7 cellular contexts compared by ENCODE assay signal in the genomic region with DNA sequence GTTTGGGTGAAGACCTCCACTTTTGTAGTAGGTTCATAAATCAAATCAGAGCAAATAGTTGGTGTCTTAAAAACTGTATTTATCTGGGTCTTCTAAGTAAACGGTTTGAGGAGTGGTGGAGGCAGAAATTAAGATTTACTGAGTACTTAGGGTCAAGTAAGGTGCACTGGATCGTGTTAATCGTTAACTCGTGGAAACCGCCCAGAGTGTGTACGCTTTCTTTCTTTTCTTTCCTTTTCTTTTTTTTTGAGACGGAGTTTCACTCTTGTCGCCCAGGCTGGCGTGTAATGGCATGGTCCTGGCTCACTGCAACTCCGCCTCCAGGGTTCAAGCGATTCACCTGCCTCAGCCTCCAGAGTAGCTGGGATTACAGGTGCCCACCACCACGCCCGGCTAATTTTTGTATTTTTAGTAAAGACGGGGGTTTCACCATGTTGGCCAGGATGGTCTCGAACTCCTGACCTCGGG. TPM values are rescaled to one million over a fixed set of nuclear protein-coding genes. Genes with fewer than 3 reads are reported as not detected.
DNase-seq lines count a peak whose midpoint lies in the region; ATAC-seq, FAIRE-seq and TF ChIP-seq lines count a peak whose summit lies in the region.
"Not testable (repeated sequence)": the region's sequence is repeated elsewhere in the genome, so short reads cannot be mapped to it uniquely, and the experiment has no call there.
"Had no signal": no experiment of that assay in that cellular context is flagged by ENCODE, and none has a peak within 500 bp of the region (broad histone marks: within the 10 kb centered on the region; RNA-seq: fewer than 3 reads in every experiment).

No MANE protein-coding gene starts in this region.

- H2BK120ac ChIP-seq in H1 (replicated peaks; ENCODE audit: low read depth, low read length) = not testable (repeated sequence)

- peaks cover 28% of the 10 kb centered on the region for H3K4me1 Mint-ChIP-seq in activated CD8-positive, alpha-beta T cell treated with anti-CD3 and anti-CD28 coated beads, Interleukin-2, amount 10 ng/mL, durations not matched to agents 7 days and 5 days (ENCODE audit: low read depth)

- H2BK15ac ChIP-seq in H1 (ENCODE audit: low read length) = not testable (repeated sequence)

- not testable (repeated sequence) for H3K27ac Mint-ChIP-seq in activated CD8-positive, alpha-beta T cell treated with anti-CD3 and anti-CD28 coated beads, Interleukin-2, amount 10 ng/mL, durations not matched to agents 7 days and 5 days

- TF ChIP-seq CTCF in AG10803 (conservative IDR thresholded peaks at IDR 0.05; ENCODE audit: low read length); H1 (IDR thresholded peaks at IDR 0.05; ENCODE audit: control extremely low read depth in 1 of 3, insufficient read depth in 1 of 3, low read depth in 1 of 3, low read length in 3 of 3); left lung (IDR thresholded peaks at IDR 0.05): not testable (repeated sequence)

- 73% methylated on average over 15 of the region's 16 CpGs; no CpG with 5 or more reads in 1 of the 2 experiments for WGBS in H1 (ENCODE audit: extremely low coverage in 1 of 2, insufficient coverage in 1 of 2, insufficient read length in 1 of 2, insufficient replicate concordance in 2 of 2, low coverage in 1 of 2, low lambda C conversion rate in 2 of 2, missing lambda C conversion rate in 1 of 2), 2 experiments

- H2BK5ac ChIP-seq in H1 (ENCODE audit: low read depth, low read length) = not testable (repeated sequence)

- not testable (repeated sequence) for H3K27me3 ChIP-seq in H1 (replicated peaks in 1 of 4; ENCODE audit: control insufficient read depth in 3 of 4, extremely low read depth in 1 of 4, insufficient read depth in 3 of 4, low read length in 3 of 4); left lung; rectal smooth muscle tissue (ENCODE audit: control insufficient read depth, insufficient read depth, low read length)

- not testable (repeated sequence) for H3K9me3 ChIP-seq in H1 (ENCODE audit: insufficient read depth in 2 of 2, low read depth in 1 of 2, low read length in 1 of 2); left lung

- not testable (repeated sequence) for DNase-seq in AG10803 (ENCODE audit: low read depth); Jurkat, Clone E6-1 (ENCODE audit: low read depth, low spot score); activated CD8-positive, alpha-beta T cell treated with anti-CD3 and anti-CD28 coated beads, Interleukin-2, amount 10 ng/mL, durations not matched to agents 7 days and 5 days; H1 (ENCODE audit: low read depth in 1 of 2, low spot score in 2 of 2); left lung

- H3K4me3 ChIP-seq in AG10803 (ENCODE audit: low read length) = peak overlapping the region; percentile 93
- peak overlapping the region; percentile 94 for H3K4me3 ChIP-seq in Jurkat, Clone E6-1 (ENCODE audit: low read length)
- H3K4me3 ChIP-seq in H1 (ENCODE audit: extremely low read depth in 1 of 4, insufficient read depth in 2 of 4, low read depth in 3 of 4, low read length in 4 of 4) = peak overlapping the region; percentile 83 to 98 (median 98)
- H3K4me3 ChIP-seq in left lung = peak overlapping the region; percentile 77 to 91
- H3K4me3 ChIP-seq in rectal smooth muscle tissue (ENCODE audit: low read length) = peak overlapping the region; percentile 54

- not testable (repeated sequence) for H3K4me1 ChIP-seq in H1 (replicated peaks in 1 of 4; ENCODE audit: control insufficient read depth in 3 of 4, insufficient read depth in 4 of 4, low read length in 3 of 4); rectal smooth muscle tissue (ENCODE audit: control insufficient read depth, insufficient read depth, low read length)
- peaks cover 3 to 21% of the 10 kb centered on the region in 2 donors for H3K4me1 ChIP-seq in left lung

- H3K4me3 Mint-ChIP-seq in activated CD8-positive, alpha-beta T cell treated with anti-CD3 and anti-CD28 coated beads, Interleukin-2, amount 10 ng/mL, durations not matched to agents 7 days and 5 days = peak overlapping the region; percentile 99

- not testable (repeated sequence) for H2BK12ac ChIP-seq in H1 (ENCODE audit: low read depth, low read length)

- not testable (repeated sequence) for H3K14ac ChIP-seq in H1 (ENCODE audit: insufficient read length)

- TF ChIP-seq EP300 in H1 (IDR thresholded peaks at IDR 0.05; ENCODE audit: borderline replicate concordance in 1 of 2, low read depth in 2 of 2, low read length in 2 of 2) = not testable (repeated sequence)

- POLR2A ChIA-PET in activated CD8-positive, alpha-beta T cell treated with anti-CD3 and anti-CD28 coated beads, Interleukin-2, amount 10 ng/mL, durations not matched to agents 7 days and 5 days (lab: Charles Lee) = interaction anchor here (0.6 to 1.0 kb wide), 2 partner anchors 10 to 11 kb away, joined by 3 read pairs; no protein-coding TSS in a partner anchor
- POLR2A ChIA-PET in H1 (lab: Charles Lee; ENCODE audit: partially characterized antibody) = interaction anchor here (0.8 to 3.1 kb wide), 17 partner anchors 11 to 262 kb away, joined by 3 to 9 read pairs (median 4); a partner anchor contains a TSS

- peaks cover 0 to 13% of the 10 kb centered on the region in 2 experiments; a peak in 2 of 4 replicates for H3K79me2 ChIP-seq in H1 (ENCODE audit: control insufficient read depth in 1 of 2, insufficient read depth in 2 of 2, low read length in 2 of 2)

- H4K91ac ChIP-seq in H1 (replicated peaks; ENCODE audit: insufficient read length, low read length) = not testable (repeated sequence)

- H3K56ac ChIP-seq in H1 (replicated peaks; ENCODE audit: insufficient read length, low read depth, low read length) = not testable (repeated sequence)

- not testable (repeated sequence) for H3K36me3 ChIP-seq in H1 (ENCODE audit: control insufficient read depth in 2 of 4, insufficient read depth in 4 of 4, low read length in 3 of 4); rectal smooth muscle tissue (ENCODE audit: control insufficient read depth, insufficient read depth, low read length)
- H3K36me3 ChIP-seq in left lung = peaks cover 0 to 26% of the 10 kb centered on the region in 2 donors

- peak overlapping the region; percentile 66 to 97 for H3K4me2 ChIP-seq in H1 (ENCODE audit: insufficient read depth in 1 of 2, low read depth in 2 of 2, low read length in 2 of 2)

- H3K36me3 Mint-ChIP-seq in activated CD8-positive, alpha-beta T cell treated with anti-CD3 and anti-CD28 coated beads, Interleukin-2, amount 10 ng/mL, durations not matched to agents 7 days and 5 days (ENCODE audit: low read depth) = peaks cover 12% of the 10 kb centered on the region

- not testable (repeated sequence) for H3K23ac ChIP-seq in H1 (ENCODE audit: insufficient read length)

- not testable (repeated sequence) for H3K27ac ChIP-seq in H1 (ENCODE audit: low read depth, low read length); rectal smooth muscle tissue (ENCODE audit: low read depth, low read length)
- peak overlapping the region in 1 of 2 donors; percentile 55 for H3K27ac ChIP-seq in left lung

- H3K18ac ChIP-seq in H1 (ENCODE audit: extremely low read depth, low read length) = not testable (repeated sequence)

- not testable (repeated sequence) for ATAC-seq in activated CD8-positive, alpha-beta T cell treated with anti-CD3 and anti-CD28 coated beads, Interleukin-2, amount 10 ng/mL, durations not matched to agents 7 days and 5 days; left lung

- H3K4ac ChIP-seq in H1 (replicated peaks; ENCODE audit: insufficient read length, low read depth, low read length) = not testable (repeated sequence)

- intact Hi-C loops in left lung (cut with DNase I) = not testable (repeated sequence)

- H3K23me2 ChIP-seq in H1 (ENCODE audit: low read depth, low read length) = not testable (repeated sequence)

- H2BK20ac ChIP-seq in H1 (ENCODE audit: low read length) = not testable (repeated sequence)

- TF ChIP-seq RAD21 in H1 (IDR thresholded peaks at IDR 0.05 in 1 of 2, conservative IDR thresholded peaks at IDR 0.05 in 1 of 2; ENCODE audit: low read depth in 2 of 2, low read length in 2 of 2) = not testable (repeated sequence)

- not testable (repeated sequence) for H3K79me1 ChIP-seq in H1 (ENCODE audit: low read depth, low read length)

- not testable (repeated sequence) for H4K8ac ChIP-seq in H1 (ENCODE audit: extremely low read depth, insufficient read depth, low read length)

- not testable (repeated sequence) for TF ChIP-seq POLR2A in H1 (IDR thresholded peaks at IDR 0.05; ENCODE audit: control extremely low read depth in 1 of 2, low read depth in 2 of 2, low read length in 2 of 2)

- not testable (repeated sequence) for H3K9me3 Mint-ChIP-seq in activated CD8-positive, alpha-beta T cell treated with anti-CD3 and anti-CD28 coated beads, Interleukin-2, amount 10 ng/mL, durations not matched to agents 7 days and 5 days (ENCODE audit: insufficient read depth)

- not testable (repeated sequence) for H4K20me1 ChIP-seq in H1 (replicated peaks in 1 of 2; ENCODE audit: control insufficient read depth in 1 of 2, insufficient read depth in 2 of 2, low read length in 2 of 2)

- H3K9ac ChIP-seq in H1 (replicated peaks in 1 of 4; ENCODE audit: extremely low read depth in 1 of 4, low read depth in 3 of 4, low read length in 3 of 4); rectal smooth muscle tissue (ENCODE audit: low read length): not testable (repeated sequence)

- H2AK5ac ChIP-seq in H1 (ENCODE audit: low read depth, low read length) = not testable (repeated sequence)

- H3K27me3 Mint-ChIP-seq in activated CD8-positive, alpha-beta T cell treated with anti-CD3 and anti-CD28 coated beads, Interleukin-2, amount 10 ng/mL, durations not matched to agents 7 days and 5 days (ENCODE audit: low read depth) = not testable (repeated sequence)

- peak overlapping the region; percentile 25 for H4K5ac ChIP-seq in H1 (ENCODE audit: insufficient read length, low read depth, low read length)

- not testable (repeated sequence) for FAIRE-seq in H1 (lab: Jason Lieb, UNC)

- H2AFZ ChIP-seq in H1 (ENCODE audit: low read length) = not testable (repeated sequence)

- CTCF ChIA-PET in activated CD8-positive, alpha-beta T cell treated with anti-CD3 and anti-CD28 coated beads, Interleukin-2, amount 10 ng/mL, durations not matched to agents 7 days and 5 days (lab: Charles Lee) = interaction anchor here (0.9 to 4.9 kb wide), 12 partner anchors 8 to 459 kb away, joined by 3 to 26 read pairs (median 6); a partner anchor contains a TSS
- CTCF ChIA-PET in H1 (lab: Charles Lee; ENCODE audit: partially characterized antibody) = interaction anchor here (1.0 to 9.6 kb wide), 7 partner anchors 9 to 163 kb away, joined by 3 to 98 read pairs (median 5); no protein-coding TSS in a partner anchor

RNA-seq across cellular contexts. Expression of a gene that starts 0.7 kb away (rescaled TPM):
- 71.0 TPM for polyA plus RNA-seq in Jurkat, Clone E6-1 (2012; ENCODE audit: insufficient read depth, insufficient read length)
- 10 to 100 TPM; 30.0 to 30.1 TPM for total RNA-seq in activated CD8-positive, alpha-beta T cell treated with anti-CD3 and anti-CD28 coated beads, Interleukin-2, amount 10 ng/mL, durations not matched to agents 7 days and 5 days
- 49.5 and 53.4 TPM in 2 replicates for total RNA-seq in H1 (2021; fragmentation: NEBNext Ultra II Directional; extraction: Animal tissue kit (Norgen Biotek cat#: 25700))
- 42.3 and 46.2 TPM in 2 replicates for polyA plus RNA-seq in H1 (2011; rRNA removed)
- polyA plus RNA-seq in H1 (2011; cell fraction: cytosol; rRNA removed) = 42.7 TPM
- polyA plus RNA-seq in H1 (2011; cell fraction: nucleus; rRNA removed) = 147 TPM
- 36.6 to 48.0 TPM (median 43.7 TPM) in 4 replicates for polyA plus RNA-seq in H1 (2012, experiment 1 of 2)
- 81.6 TPM for polyA plus RNA-seq in H1 (2012, experiment 2 of 2)
- 42.6 TPM for polyA plus RNA-seq in H1 (2013, experiment 1 of 2)
- polyA plus RNA-seq in H1 (2013, experiment 2 of 2) = 40.8 TPM
- 27.0 and 29.0 TPM in 2 replicates for polyA minus RNA-seq in H1 (2011; rRNA and poly(A)+ RNA removed)
- 13.8 TPM for polyA minus RNA-seq in H1 (2011; cell fraction: cytosol; rRNA and poly(A)+ RNA removed)
- polyA minus RNA-seq in H1 (2011; cell fraction: nucleus; rRNA and poly(A)+ RNA removed) = 39.6 TPM
- total RNA-seq in left lung = 10 to 100 TPM; 29.5 to 34.2 TPM

RNA-seq across cellular contexts. Expression of a gene that starts 6.7 kb away (rescaled TPM):
- polyA plus RNA-seq in Jurkat, Clone E6-1 (2012; ENCODE audit: insufficient read depth, insufficient read length) = 70.9 TPM
- 10 to 100 TPM; 38.4 to 38.8 TPM for total RNA-seq in activated CD8-positive, alpha-beta T cell treated with anti-CD3 and anti-CD28 coated beads, Interleukin-2, amount 10 ng/mL, durations not matched to agents 7 days and 5 days
- 41.2 and 47.7 TPM in 2 replicates for total RNA-seq in H1 (2021; fragmentation: NEBNext Ultra II Directional; extraction: Animal tissue kit (Norgen Biotek cat#: 25700))
- 26.8 and 34.8 TPM in 2 replicates for polyA plus RNA-seq in H1 (2011; rRNA removed)
- polyA plus RNA-seq in H1 (2011; cell fraction: cytosol; rRNA removed) = 36.0 TPM
- polyA plus RNA-seq in H1 (2011; cell fraction: nucleus; rRNA removed) = 180 TPM
- polyA plus RNA-seq in H1 (2012, experiment 1 of 2) = 20.8 to 48.2 TPM (median 43.6 TPM) in 4 replicates
- polyA plus RNA-seq in H1 (2012, experiment 2 of 2) = 31.4 TPM
- 25.2 TPM for polyA plus RNA-seq in H1 (2013, experiment 1 of 2)
- polyA plus RNA-seq in H1 (2013, experiment 2 of 2) = 23.4 TPM
- polyA minus RNA-seq in H1 (2011; rRNA and poly(A)+ RNA removed) = 34.0 and 41.2 TPM in 2 replicates
- polyA minus RNA-seq in H1 (2011; cell fraction: cytosol; rRNA and poly(A)+ RNA removed) = 25.2 TPM
- 32.4 TPM for polyA minus RNA-seq in H1 (2011; cell fraction: nucleus; rRNA and poly(A)+ RNA removed)
- 10 to 100 TPM; 34.0 to 40.3 TPM for total RNA-seq in left lung

RNA-seq across cellular contexts. Expression of a gene that starts 23.0 kb away (rescaled TPM):
- 12.3 TPM for polyA plus RNA-seq in Jurkat, Clone E6-1 (2012; ENCODE audit: insufficient read depth, insufficient read length)
- 1 to 10 TPM; 6.3 to 7.4 TPM for total RNA-seq in activated CD8-positive, alpha-beta T cell treated with anti-CD3 and anti-CD28 coated beads, Interleukin-2, amount 10 ng/mL, durations not matched to agents 7 days and 5 days
- 181 and 182 TPM in 2 replicates for total RNA-seq in H1 (2021; fragmentation: NEBNext Ultra II Directional; extraction: Animal tissue kit (Norgen Biotek cat#: 25700))
- polyA plus RNA-seq in H1 (2011; rRNA removed) = 99.4 and 134 TPM in 2 replicates
- polyA plus RNA-seq in H1 (2011; cell fraction: cytosol; rRNA removed) = 110 TPM
- 240 TPM for polyA plus RNA-seq in H1 (2011; cell fraction: nucleus; rRNA removed)
- 139 to 201 TPM (median 179 TPM) in 4 replicates for polyA plus RNA-seq in H1 (2012, experiment 1 of 2)
- 146 TPM for polyA plus RNA-seq in H1 (2012, experiment 2 of 2)
- 128 TPM for polyA plus RNA-seq in H1 (2013, experiment 1 of 2)
- polyA plus RNA-seq in H1 (2013, experiment 2 of 2) = 135 TPM
- polyA minus RNA-seq in H1 (2011; rRNA and poly(A)+ RNA removed) = 116 and 120 TPM in 2 replicates
- polyA minus RNA-seq in H1 (2011; cell fraction: cytosol; rRNA and poly(A)+ RNA removed) = 196 TPM
- 121 TPM for polyA minus RNA-seq in H1 (2011; cell fraction: nucleus; rRNA and poly(A)+ RNA removed)
- total RNA-seq in left lung = 100 to 1,000 TPM in 1 of 2 donors, 10 to 100 TPM in 1; 77.9 to 148 TPM

RNA-seq across cellular contexts. Expression of a gene that starts 24.6 kb away (rescaled TPM):
- polyA plus RNA-seq in Jurkat, Clone E6-1 (2012; ENCODE audit: insufficient read depth, insufficient read length) = not detected
- total RNA-seq in activated CD8-positive, alpha-beta T cell treated with anti-CD3 and anti-CD28 coated beads, Interleukin-2, amount 10 ng/mL, durations not matched to agents 7 days and 5 days = not detected
- not detected in 2 replicates for total RNA-seq in H1 (2021; fragmentation: NEBNext Ultra II Directional; extraction: Animal tissue kit (Norgen Biotek cat#: 25700))
- polyA plus RNA-seq in H1 (2011; rRNA removed) = not detected in 2 replicates
- not detected for polyA plus RNA-seq in H1 (2011; cell fraction: cytosol; rRNA removed)
- not detected for polyA plus RNA-seq in H1 (2011; cell fraction: nucleus; rRNA removed)
- not detected in 4 replicates for polyA plus RNA-seq in H1 (2012, experiment 1 of 2)
- polyA plus RNA-seq in H1 (2012, experiment 2 of 2) = not detected
- not detected for polyA plus RNA-seq in H1 (2013, experiment 1 of 2)
- polyA plus RNA-seq in H1 (2013, experiment 2 of 2) = not detected
- not detected in 2 replicates for polyA minus RNA-seq in H1 (2011; rRNA and poly(A)+ RNA removed)
- polyA minus RNA-seq in H1 (2011; cell fraction: cytosol; rRNA and poly(A)+ RNA removed) = not detected
- not detected for polyA minus RNA-seq in H1 (2011; cell fraction: nucleus; rRNA and poly(A)+ RNA removed)
- 100 to 1,000 TPM; 213 to 384 TPM for total RNA-seq in left lung

RNA-seq across cellular contexts. Expression of a gene that starts 33.4 kb away (rescaled TPM):
- polyA plus RNA-seq in Jurkat, Clone E6-1 (2012; ENCODE audit: insufficient read depth, insufficient read length) = not detected
- total RNA-seq in activated CD8-positive, alpha-beta T cell treated with anti-CD3 and anti-CD28 coated beads, Interleukin-2, amount 10 ng/mL, durations not matched to agents 7 days and 5 days = not detected
- 0.08 and 0.37 TPM in 2 replicates for total RNA-seq in H1 (2021; fragmentation: NEBNext Ultra II Directional; extraction: Animal tissue kit (Norgen Biotek cat#: 25700))
- 0.15 and 0.22 TPM in 2 replicates for polyA plus RNA-seq in H1 (2011; rRNA removed)
- 0.18 TPM for polyA plus RNA-seq in H1 (2011; cell fraction: cytosol; rRNA removed)
- polyA plus RNA-seq in H1 (2011; cell fraction: nucleus; rRNA removed) = 0.41 TPM
- 0.19 to 0.34 TPM (median 0.26 TPM) in 4 replicates for polyA plus RNA-seq in H1 (2012, experiment 1 of 2)
- polyA plus RNA-seq in H1 (2012, experiment 2 of 2) = not detected
- 0.59 TPM for polyA plus RNA-seq in H1 (2013, experiment 1 of 2)
- polyA plus RNA-seq in H1 (2013, experiment 2 of 2) = 0.50 TPM
- 0.10 and 0.13 TPM in 2 replicates for polyA minus RNA-seq in H1 (2011; rRNA and poly(A)+ RNA removed)
- polyA minus RNA-seq in H1 (2011; cell fraction: cytosol; rRNA and poly(A)+ RNA removed) = not detected
- polyA minus RNA-seq in H1 (2011; cell fraction: nucleus; rRNA and poly(A)+ RNA removed) = not detected
- 1 to 10 TPM; 2.5 to 4.0 TPM for total RNA-seq in left lung
- total RNA-seq: thyroid gland had no signal

Comparison
In these comparisons a context has a peak if more than half of its experiments do, and no peak if none do; other contexts are left out.
1. RNA of a gene that starts 23.0 kb away (total RNA-seq): 181 to 182 TPM in H1 and 77.9 to 148 TPM in left lung; 6.3 to 7.4 TPM in activated CD8-positive, alpha-beta T cell treated with anti-CD3 and anti-CD28 coated beads, Interleukin-2, amount 10 ng/mL, durations not matched to agents 7 days and 5 days; every median in the first group is over 4 times any median in the second.
2. Peak in every context shown above with its lines, with median percentiles within 50 percentile points of each other: H3K4me3 ChIP-seq.